ENCODE assay signal across 8 cellular contexts in the genomic region with DNA sequence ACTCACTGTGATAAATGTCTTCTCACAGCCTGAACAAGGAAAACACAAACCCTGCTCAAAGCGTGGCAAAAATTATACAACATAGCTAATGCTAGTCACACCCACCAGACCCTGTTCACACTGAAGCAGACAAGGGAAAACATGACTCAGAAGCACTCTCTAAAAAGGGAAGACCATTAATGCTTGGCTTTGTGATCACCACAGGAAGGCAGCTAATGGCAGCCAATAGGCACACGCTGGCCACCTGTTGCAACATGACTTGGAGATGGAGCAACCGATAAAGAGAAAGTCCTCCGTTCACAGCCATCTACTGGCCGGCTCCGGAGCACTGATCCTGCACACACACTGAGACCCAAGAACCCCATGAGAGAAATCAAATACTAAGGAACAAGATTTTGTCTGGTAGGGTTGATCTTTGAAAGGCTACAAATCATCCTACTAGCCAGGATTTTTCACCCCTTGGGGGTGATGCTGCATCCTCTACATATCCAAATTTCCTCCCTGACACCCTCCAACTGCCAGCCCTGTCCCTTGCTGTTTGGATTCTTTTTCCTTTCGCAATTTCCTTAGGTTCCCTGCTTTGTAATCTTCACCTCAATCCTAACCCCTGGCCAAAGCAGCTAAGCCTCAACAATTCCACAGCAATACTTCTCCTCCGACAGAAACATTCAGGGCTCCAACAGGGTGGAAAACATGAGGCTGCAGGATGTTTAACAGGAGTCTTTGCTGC. TPM values are rescaled to one million over a fixed set of nuclear protein-coding genes. Genes with fewer than 3 reads are reported as not detected.
DNase-seq lines count a peak whose midpoint lies in the region; ATAC-seq and TF ChIP-seq lines count a peak whose summit lies in the region.

No MANE protein-coding gene starts in this region.

- peak in 1 of 3 donors; percentile 12 for DNase-seq in CD4-positive, CD25-positive, alpha-beta regulatory T cell
- DNase-seq in HT-29 (ENCODE audit: low spot score), result peak; percentile 92
- DNase-seq in Panc1 (ENCODE audit: low read depth, low spot score), result no peak
- peak; percentile 85 to 94 for DNase-seq in lower leg skin (ENCODE audit: low spot score in 2 of 2)
- no peak for DNase-seq in central memory CD4-positive, alpha-beta T cell

- 22 to 25% methylated on average over 8 of the region's 8 CpGs for WGBS in lower leg skin, 2 donors

- no peaks in the 10 kb centered on the region for H3K27me3 ChIP-seq in CD4-positive, CD25-positive, alpha-beta regulatory T cell (ENCODE audit: control insufficient read depth, insufficient read depth, low read length)
- no peaks in the 10 kb centered on the region for H3K27me3 ChIP-seq in Panc1 (ENCODE audit: control insufficient read depth, insufficient read depth, low read length)
- H3K27me3 ChIP-seq in subcutaneous abdominal adipose tissue (ENCODE audit: control insufficient read depth in 5 of 5, insufficient read depth in 4 of 5, low read length in 5 of 5), result no peaks in the 10 kb centered on the region

- H3K9me3 ChIP-seq in CD4-positive, CD25-positive, alpha-beta regulatory T cell (ENCODE audit: control insufficient read depth in 2 of 2, low read length in 2 of 2), result no peaks in the 10 kb centered on the region
- H3K9me3 ChIP-seq in Panc1 (ENCODE audit: control insufficient read depth, insufficient read depth, low read depth, low read length) (no peaks in the 10 kb centered on the region), subcutaneous abdominal adipose tissue (ENCODE audit: control insufficient read depth in 5 of 5, low read length in 5 of 5) (no peaks in the 10 kb centered on the region)

- intact Hi-C loops in Panc1 (cut with micrococcal nuclease; ENCODE audit: unreplicated experiment) (no loop called here), lower leg skin (cut with DNase I; ENCODE audit: low total_unique reads) (no loop called here)
- intact Hi-C loops in dendritic cell treated with granulocyte-macrophage colony-stimulating factor and Interleukin-4, amounts not matched to agents 40 ng/mL and 50 ng/mL, for 4 days (cut with micrococcal nuclease), result loop anchor here (1.0 to 10.0 kb wide), 2 partner anchors 7 to 118 kb away; a partner anchor contains a TSS

- no peak for TF ChIP-seq POLR2A in lower leg skin (IDR thresholded peaks at IDR 0.05)

- H3K9ac ChIP-seq in subcutaneous abdominal adipose tissue (ENCODE audit: low read length in 5 of 5), result peak overlapping the region; percentile 2 to 53 (median 35)

- POLR2A ChIA-PET in Panc1 (lab: Charles Lee), result interaction anchor here (0.7 kb wide), 2 partner anchors 255 to 343 kb away, joined by 3 to 7 read pairs; no protein-coding TSS in a partner anchor

- peak overlapping the region; percentile 69 for H3K4me3 ChIP-seq in CD4-positive, CD25-positive, alpha-beta regulatory T cell (ENCODE audit: low read depth, low read length)
- H3K4me3 ChIP-seq in Panc1 (ENCODE audit: low read depth in 2 of 2, low read length in 2 of 2), result peak overlapping the region; percentile 75 to 89
- H3K4me3 ChIP-seq in lower leg skin (ENCODE audit: low read depth, poor library complexity, severe bottlenecking), result no peak overlapping the region
- peak overlapping the region in 4 of 5 donors; percentile 24 to 50 (median 36) for H3K4me3 ChIP-seq in subcutaneous abdominal adipose tissue (ENCODE audit: low read depth in 1 of 5, low read length in 5 of 5)

- peak overlapping the region; percentile 32 to 77 (median 43) for H3K27ac Mint-ChIP-seq in CD4-positive, CD25-positive, alpha-beta regulatory T cell
- peak overlapping the region; percentile 72 for H3K27ac Mint-ChIP-seq in dendritic cell treated with granulocyte-macrophage colony-stimulating factor and Interleukin-4, amounts not matched to agents 40 ng/mL and 50 ng/mL, for 4 days

- CTCF ChIA-PET in Panc1 (lab: Charles Lee), result no interaction called here

- peaks cover 46% of the 10 kb centered on the region for H3K36me3 ChIP-seq in CD4-positive, CD25-positive, alpha-beta regulatory T cell (ENCODE audit: control insufficient read depth, insufficient read depth, low read length)
- H3K36me3 ChIP-seq in Panc1 (ENCODE audit: control insufficient read depth, insufficient read depth, low read length) (peaks cover 25% of the 10 kb centered on the region), subcutaneous abdominal adipose tissue (ENCODE audit: control insufficient read depth in 5 of 5, insufficient read depth in 5 of 5, low read length in 5 of 5) (peaks cover 5 to 42% (median 39%) of the 10 kb centered on the region in 5 donors)

- peaks cover 21 to 70% (median 52%) of the 10 kb centered on the region in 4 donors for H3K4me1 Mint-ChIP-seq in CD4-positive, CD25-positive, alpha-beta regulatory T cell
- H3K4me1 Mint-ChIP-seq in dendritic cell treated with granulocyte-macrophage colony-stimulating factor and Interleukin-4, amounts not matched to agents 40 ng/mL and 50 ng/mL, for 4 days (ENCODE audit: low read depth), result peaks cover 69% of the 10 kb centered on the region

- H3K36me3 Mint-ChIP-seq in CD4-positive, CD25-positive, alpha-beta regulatory T cell, result peaks cover 47% of the 10 kb centered on the region
- peaks cover 63% of the 10 kb centered on the region for H3K36me3 Mint-ChIP-seq in dendritic cell treated with granulocyte-macrophage colony-stimulating factor and Interleukin-4, amounts not matched to agents 40 ng/mL and 50 ng/mL, for 4 days (ENCODE audit: low read depth)

- BruUV-seq in Panc1 (replicated peaks; lab: Mats Ljungman, UMichigan), result no TSS peak

- H3K9me3 Mint-ChIP-seq in CD4-positive, CD25-positive, alpha-beta regulatory T cell, result no peaks in the 10 kb centered on the region
- H3K9me3 Mint-ChIP-seq in dendritic cell treated with granulocyte-macrophage colony-stimulating factor and Interleukin-4, amounts not matched to agents 40 ng/mL and 50 ng/mL, for 4 days, result no peaks in the 10 kb centered on the region

- peak overlapping the region; percentile 83 to 92 (median 90) for H3K4me3 Mint-ChIP-seq in CD4-positive, CD25-positive, alpha-beta regulatory T cell
- H3K4me3 Mint-ChIP-seq in dendritic cell treated with granulocyte-macrophage colony-stimulating factor and Interleukin-4, amounts not matched to agents 40 ng/mL and 50 ng/mL, for 4 days, result peak overlapping the region; percentile 79

- TF ChIP-seq CTCF in Panc1 (IDR thresholded peaks at IDR 0.05), result no peak
- no peak for TF ChIP-seq CTCF in lower leg skin (IDR thresholded peaks at IDR 0.05)

- H3K4me1 ChIP-seq in CD4-positive, CD25-positive, alpha-beta regulatory T cell (ENCODE audit: control insufficient read depth, insufficient read depth, low read length, poor library complexity, severe bottlenecking), result peaks cover 40% of the 10 kb centered on the region
- H3K4me1 ChIP-seq in Panc1 (ENCODE audit: control insufficient read depth, insufficient read depth, low read length) (peaks cover 22% of the 10 kb centered on the region), subcutaneous abdominal adipose tissue (ENCODE audit: control insufficient read depth in 5 of 5, insufficient read depth in 5 of 5, low read length in 5 of 5) (peaks cover 20 to 51% (median 42%) of the 10 kb centered on the region in 5 donors)

- no peak overlapping the region for H3K27ac ChIP-seq in CD4-positive, CD25-positive, alpha-beta regulatory T cell (ENCODE audit: insufficient read depth, low read length, poor library complexity, severe bottlenecking)
- peak overlapping the region; percentile 53 for H3K27ac ChIP-seq in Panc1 (ENCODE audit: low read length)
- peak overlapping the region; percentile 51 for H3K27ac ChIP-seq in subcutaneous abdominal adipose tissue (ENCODE audit: low read depth, low read length)

- in situ Hi-C loops in Panc1 (cut with HindIII; ENCODE audit: low pct_unique_long_range_greater_than_20kb, low sequenced_read_pairs), result no loop called here

- H3K27me3 Mint-ChIP-seq in CD4-positive, CD25-positive, alpha-beta regulatory T cell, result no peaks in the 10 kb centered on the region
- H3K27me3 Mint-ChIP-seq in dendritic cell treated with granulocyte-macrophage colony-stimulating factor and Interleukin-4, amounts not matched to agents 40 ng/mL and 50 ng/mL, for 4 days, result no peaks in the 10 kb centered on the region

- no peak for ATAC-seq in CD4-positive, CD25-positive, alpha-beta regulatory T cell (ENCODE audit: low read depth in 2 of 2)
- ATAC-seq in Panc1 (no peak), GM18498 (IDR thresholded peaks at IDR 0.05; ENCODE audit: unreplicated experiment) (no peak)

RNA-seq across cellular contexts. Expression of a gene that starts 3.2 kb away (rescaled TPM):
- total RNA-seq in CD4-positive, CD25-positive, alpha-beta regulatory T cell, result 59.8 TPM
- polyA plus RNA-seq in CD4-positive, CD25-positive, alpha-beta regulatory T cell, result 10 to 100 TPM; 11.4 to 16.3 (median 12.4) TPM
- total RNA-seq in HT-29 (2014; rRNA removed; shearing (Covaris generic)), result 41.2 and 42.2 TPM in 2 replicates
- 33.3 TPM for total RNA-seq in Panc1 (2021; ENCODE audit: unreplicated experiment)
- polyA plus RNA-seq in Panc1 (2012; ENCODE audit: insufficient read length), result 23.0 TPM
- total RNA-seq in lower leg skin, result 10 to 100 TPM; 37.5 to 62.0 (median 52.3) TPM

RNA-seq across cellular contexts. Expression of a gene that starts 45.1 kb away (rescaled TPM):
- not detected for total RNA-seq in CD4-positive, CD25-positive, alpha-beta regulatory T cell
- not detected for polyA plus RNA-seq in CD4-positive, CD25-positive, alpha-beta regulatory T cell
- total RNA-seq in HT-29 (2014; rRNA removed; shearing (Covaris generic)), result not detected in 2 replicates
- total RNA-seq in Panc1 (2021; ENCODE audit: unreplicated experiment) (not detected), lower leg skin (not detected)
- polyA plus RNA-seq in Panc1 (2012; ENCODE audit: insufficient read length), result not detected

RNA-seq across cellular contexts. Expression of a gene that starts 51.5 kb away (rescaled TPM):
- not detected for total RNA-seq in CD4-positive, CD25-positive, alpha-beta regulatory T cell
- not detected for polyA plus RNA-seq in CD4-positive, CD25-positive, alpha-beta regulatory T cell
- 0.05 and 1.3 TPM in 2 replicates for total RNA-seq in HT-29 (2014; rRNA removed; shearing (Covaris generic))
- 0.64 TPM for total RNA-seq in Panc1 (2021; ENCODE audit: unreplicated experiment)
- 2.2 TPM for polyA plus RNA-seq in Panc1 (2012; ENCODE audit: insufficient read length)
- under 1 TPM in 1 of 4 donors, not detected in 3; 0.32 TPM for total RNA-seq in lower leg skin

Comparison
In these comparisons a context has a peak if more than half of its experiments do, and no peak if none do; other contexts are left out.
1. DNase-seq: peak in HT-29 (single experiment) and lower leg skin (2 of 2); none in Panc1 (single experiment) and central memory CD4-positive, alpha-beta T cell (single experiment).